11 cellular contexts compared by ENCODE assay signal in genomic region chr7:37449621-37450020, GRCh38. TPM values are rescaled to one million over a fixed set of nuclear protein-coding genes. Genes with fewer than 3 reads are reported as not detected.
DNase-seq lines count a peak whose midpoint lies in the region; ATAC-seq and TF ChIP-seq lines count a peak whose summit lies in the region.
"Had no signal": no experiment of that assay in that cellular context is flagged by ENCODE, and none has a peak within 500 bp of the region (broad histone marks: within the 10 kb centered on the region; RNA-seq: fewer than 3 reads in every experiment).

No MANE protein-coding gene starts in this region.

- peak overlapping the region; percentile 14 for H3K4me3 Mint-ChIP-seq in osteocyte (ENCODE audit: unreplicated experiment)

- H3K9me3 Mint-ChIP-seq in osteocyte (ENCODE audit: unreplicated experiment), result no peaks in the 10 kb centered on the region

- POLR2A ChIA-PET in GM10248 (lab: Yijun Ruan, JAX), result no interaction called here

- H3K4me2 ChIP-seq in Loucy (ENCODE audit: low read depth, low read length, poor library complexity, severe bottlenecking), result peak overlapping the region; percentile 90

- H3K4me3 ChIP-seq in GM06990 (replicated peaks; ENCODE audit: low read depth, low read length) (peak overlapping the region; percentile 77; the same call in 1 of the 2 replicates), Loucy (ENCODE audit: low read length, poor library complexity, severe bottlenecking) (peak overlapping the region; percentile 93)
- H3K4me3 ChIP-seq in effector memory CD4-positive, alpha-beta T cell (ENCODE audit: insufficient read depth, low read depth, low read length, poor library complexity, severe bottlenecking), result peak overlapping the region; percentile 93

- H3K9me3 ChIP-seq in Loucy (ENCODE audit: insufficient read depth, low read depth, low read length), result no peaks in the 10 kb centered on the region
- no peaks in the 10 kb centered on the region for H3K9me3 ChIP-seq in effector memory CD4-positive, alpha-beta T cell (ENCODE audit: control insufficient read depth, low read length)

- peak overlapping the region; percentile 96 for H2AFZ ChIP-seq in Loucy (ENCODE audit: low read length)

- ATAC-seq in GM19328 (IDR thresholded peaks at IDR 0.05; ENCODE audit: unreplicated experiment), result no peak

- DNase-seq in GM06990 (ENCODE audit: extremely low read depth, insufficient read length) (no peak), osteocyte (ENCODE audit: extremely low spot score, unreplicated experiment) (no peak), GM10248 (ENCODE audit: extremely low spot score) (no peak), AG08396 (ENCODE audit: low spot score) (no peak), mesenteric fat pad (ENCODE audit: low spot score) (no peak)
- DNase-seq in effector memory CD4-positive, alpha-beta T cell, result no peak
- DNase-seq: left colon, NCI-H1105, SHP77 treated with DMSO at 0.1 percent for 48 hours had no signal

- H3K4me1 Mint-ChIP-seq in osteocyte (ENCODE audit: unreplicated experiment), result peaks cover 9% of the 10 kb centered on the region

- no peak overlapping the region for H3K27ac Mint-ChIP-seq in osteocyte (ENCODE audit: unreplicated experiment)

- no peaks in the 10 kb centered on the region for H3K36me3 Mint-ChIP-seq in osteocyte (ENCODE audit: unreplicated experiment)

- CTCF ChIA-PET in GM10248 (lab: Yijun Ruan, JAX), result interaction anchor here (0.8 to 1.9 kb wide), 7 partner anchors 14 to 238 kb away, joined by 3 to 8 read pairs (median 3); no protein-coding TSS in a partner anchor

- H3K27me3 Mint-ChIP-seq in osteocyte (ENCODE audit: unreplicated experiment), result peaks cover 72% of the 10 kb centered on the region

- peaks cover 19% of the 10 kb centered on the region for H3K79me2 ChIP-seq in Loucy (ENCODE audit: insufficient read depth, low read length)

- no peaks in the 10 kb centered on the region for H3K9me2 ChIP-seq in Loucy (replicated peaks; ENCODE audit: low read depth, low read length)

- TF ChIP-seq CTCF in GM06990 (IDR thresholded peaks at IDR 0.05; ENCODE audit: insufficient read depth, low read length, poor library complexity, severe bottlenecking) (no peak), Loucy (conservative IDR thresholded peaks at IDR 0.05; ENCODE audit: low read length) (no peak), osteocyte (IDR thresholded peaks at IDR 0.05) (no peak), GM10248 (IDR thresholded peaks at IDR 0.05; ENCODE audit: control extremely low read depth, extremely low read depth, low read depth, missing control alignments) (no peak)

- peaks cover 2% of the 10 kb centered on the region; the same call in 1 of the 2 replicates for H3K27me3 ChIP-seq in GM06990 (replicated peaks; ENCODE audit: control insufficient read depth, insufficient read depth, low read length)
- no peaks in the 10 kb centered on the region for H3K27me3 ChIP-seq in Loucy (ENCODE audit: insufficient read depth, low read length, poor library complexity, severe bottlenecking)
- H3K27me3 ChIP-seq in effector memory CD4-positive, alpha-beta T cell (replicated peaks; ENCODE audit: control insufficient read depth, insufficient read depth, low read length, poor library complexity, severe bottlenecking), result no peaks in the 10 kb centered on the region

- H3K9ac ChIP-seq in Loucy (ENCODE audit: low read depth, low read length, poor library complexity, severe bottlenecking), result peak overlapping the region; percentile 83

- H3K36me3 ChIP-seq in GM06990 (ENCODE audit: control insufficient read depth, insufficient read depth, low read length), result no peaks in the 10 kb centered on the region
- H3K36me3 ChIP-seq in Loucy (ENCODE audit: insufficient read depth, low read length), result no peaks in the 10 kb centered on the region
- H3K36me3 ChIP-seq in effector memory CD4-positive, alpha-beta T cell (ENCODE audit: control insufficient read depth, insufficient read depth, low read length), result no peaks in the 10 kb centered on the region

- peaks cover 33% of the 10 kb centered on the region for H3K4me1 ChIP-seq in Loucy (ENCODE audit: insufficient read depth, low read length, poor library complexity, severe bottlenecking)
- peaks cover 9% of the 10 kb centered on the region for H3K4me1 ChIP-seq in effector memory CD4-positive, alpha-beta T cell (ENCODE audit: control insufficient read depth, insufficient read depth, low read length, poor library complexity, severe bottlenecking)

- H3F3A ChIP-seq in Loucy (ENCODE audit: low read depth), result no peaks in the 10 kb centered on the region; the same call in 1 of the 2 replicates

- H4K20me1 ChIP-seq in Loucy (ENCODE audit: insufficient read depth, low read length, poor library complexity, severe bottlenecking), result no peaks in the 10 kb centered on the region

- H3K27ac ChIP-seq in effector memory CD4-positive, alpha-beta T cell (ENCODE audit: insufficient read depth, low read length, poor library complexity, severe bottlenecking), result peak overlapping the region; percentile 93

RNA-seq across cellular contexts. Expression of gene ELMO1, which starts 1.0 kb away (rescaled TPM):
- not detected in 2 replicates for total RNA-seq in osteocyte
- 48.9 TPM for total RNA-seq in mesenteric fat pad

Comparison
In these comparisons a context has a peak if more than half of its experiments do, and no peak if none do; other contexts are left out.
1. RNA of gene ELMO1, which starts 1.0 kb away (total RNA-seq): 48.9 TPM in mesenteric fat pad (single experiment); not detected in osteocyte; every median in the first group is over 10 times any median in the second.
2. Peak in every context shown above with its lines, with median percentiles within 50 percentile points of each other: H3K4me3 ChIP-seq.